17 cellular contexts compared by ENCODE assay signal in the genomic region with DNA sequence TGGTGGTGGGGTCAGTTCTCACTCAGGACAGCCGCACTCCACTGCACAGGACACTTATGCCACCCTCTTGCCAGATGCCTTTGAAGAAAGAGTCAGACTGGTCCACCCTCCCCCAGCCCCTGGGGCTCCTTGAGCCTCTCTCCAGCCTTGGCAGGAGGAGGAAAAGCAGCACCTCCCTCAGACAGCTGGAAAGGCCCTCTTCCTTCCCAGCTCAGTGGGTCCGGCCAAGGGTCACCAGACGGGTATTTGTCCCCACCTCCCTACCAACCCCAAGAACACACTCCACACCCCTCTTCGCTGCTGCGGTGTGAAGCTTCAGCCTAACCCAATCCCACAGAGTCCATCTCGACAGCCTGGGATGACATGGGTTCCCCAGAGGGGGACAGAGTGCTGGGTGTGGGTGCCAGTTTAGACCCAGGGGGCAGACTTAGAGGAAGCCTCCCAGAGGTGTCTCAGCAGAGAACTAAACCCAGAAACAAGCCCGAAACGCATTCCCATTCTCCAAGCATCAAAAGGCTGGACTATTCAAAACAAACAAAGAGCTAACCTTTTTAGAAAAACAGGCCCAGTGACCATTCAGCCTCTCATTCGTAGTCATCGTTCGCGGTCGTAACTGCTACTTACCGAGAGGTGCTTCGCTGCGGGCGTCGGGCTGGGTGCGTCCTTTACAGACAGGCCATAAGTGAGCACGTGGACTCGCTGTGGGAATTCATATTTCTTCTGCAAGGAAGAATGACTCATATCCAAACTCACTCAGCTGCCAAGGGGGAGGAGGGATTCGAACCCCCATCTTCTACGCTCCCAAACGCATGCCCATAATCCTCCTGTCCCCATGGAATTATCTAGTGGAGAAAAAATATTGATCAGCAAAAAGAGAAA. TPM values are rescaled to one million over a fixed set of nuclear protein-coding genes. Genes with fewer than 3 reads are reported as not detected.
A peak's percentile ranks its signal among the peaks of the same experiment; 100 is the strongest.
DNase-seq lines count a peak whose midpoint lies in the region; FAIRE-seq and TF ChIP-seq lines count a peak whose summit lies in the region.
"Had no signal": no experiment of that assay in that cellular context is flagged by ENCODE, and none has a peak within 500 bp of the region (broad histone marks: within the 10 kb centered on the region; RNA-seq: fewer than 3 reads in every experiment).

No MANE protein-coding gene starts in this region.

- H3K4me1 ChIP-seq in ascending aorta (peaks cover 3 to 45% of the 10 kb centered on the region in 2 donors), neuronal stem cell (ENCODE audit: control insufficient read depth in 2 of 2, insufficient read depth in 1 of 2, low read depth in 1 of 2, low read length in 2 of 2) (peaks cover 0 to 5% of the 10 kb centered on the region in 2 donors)

- H3K9me3 ChIP-seq in ascending aorta (no peaks in the 10 kb centered on the region), neuronal stem cell (replicated peaks in 1 of 2; ENCODE audit: control insufficient read depth in 2 of 2, insufficient read depth in 1 of 2, low read depth in 1 of 2, low read length in 2 of 2) (no peaks in the 10 kb centered on the region)

- H3K18ac ChIP-seq in neuronal stem cell (ENCODE audit: low read length) = peak overlapping the region; percentile 68

- no peak overlapping the region for H4K91ac ChIP-seq in neuronal stem cell (ENCODE audit: low read depth, low read length, poor library complexity)

- no peak overlapping the region for H3K4me2 ChIP-seq in neuronal stem cell (ENCODE audit: insufficient read depth, low read length, poor library complexity, severe bottlenecking)

- no peak for FAIRE-seq in GM12892 (lab: Jason Lieb, UNC)

- H3K36me3 ChIP-seq in ascending aorta = no peaks in the 10 kb centered on the region
- no peaks in the 10 kb centered on the region for H3K36me3 ChIP-seq in neuronal stem cell (replicated peaks in 1 of 2; ENCODE audit: control insufficient read depth in 2 of 2, insufficient read depth in 2 of 2, low read length in 2 of 2)
- H3K36me3 ChIP-seq: cardiac muscle cell had no signal

- H2BK12ac ChIP-seq in neuronal stem cell (ENCODE audit: low read length) = no peak overlapping the region

- no peak overlapping the region for H3K14ac ChIP-seq in neuronal stem cell (ENCODE audit: low read length)

- H3K27ac ChIP-seq in ascending aorta (peak overlapping the region; percentile 61 to 72), neuronal stem cell (replicated peaks; ENCODE audit: low read length) (no peak overlapping the region)
- H3K27ac ChIP-seq: cardiac muscle cell had no signal

- no peak overlapping the region for H2BK120ac ChIP-seq in neuronal stem cell (ENCODE audit: low read depth, low read length)

- H3K27me3 ChIP-seq in ascending aorta = no peaks in the 10 kb centered on the region
- peaks cover 0 to 5% (median 0%) of the 10 kb centered on the region in 3 experiments for H3K27me3 ChIP-seq in neuronal stem cell (ENCODE audit: control insufficient read depth in 3 of 3, insufficient read depth in 3 of 3, low read depth in 1 of 3, low read length in 3 of 3)
- H3K27me3 ChIP-seq: cardiac muscle cell had no signal

- H3K4me3 ChIP-seq in ascending aorta (no peak overlapping the region), neuronal stem cell (ENCODE audit: low read length in 2 of 2) (no peak overlapping the region)
- H3K4me3 ChIP-seq: cardiac muscle cell had no signal

- peak overlapping the region; percentile 50 for H2AK5ac ChIP-seq in neuronal stem cell (ENCODE audit: low read depth, low read length)

- H3K23ac ChIP-seq in neuronal stem cell (ENCODE audit: low read depth, low read length, poor library complexity) = no peak overlapping the region

- no peak overlapping the region for H2AFZ ChIP-seq in neuronal stem cell (ENCODE audit: low read length)

- DNase-seq in Daoy (ENCODE audit: low read depth) (peak; percentile 50), ascending aorta (ENCODE audit: low spot score in 2 of 2) (peak in 1 of 2 donors; percentile 57), cardiac septum (ENCODE audit: low spot score) (peak; percentile 76), neuronal stem cell (ENCODE audit: low spot score) (no peak), NCI-H524 treated with DMSO at 0.1 percent for 48 hours (lab: John Stamatoyannopoulos, UW) (no peak), GM12892 (ENCODE audit: insufficient read length) (no peak), NCI-H187 treated with DMSO at 0.1 percent for 48 hours (lab: John Stamatoyannopoulos, UW) (no peak)
- DNase-seq in activated naive CD4-positive, alpha-beta T cell treated with Interleukin-2 at 50 U/mL for 16 hours = no peak
- DNase-seq: activated CD8-positive, alpha-beta T cell treated with anti-CD3 and anti-CD28 coated beads, Interleukin-2, amount 10 ng/mL, durations not matched to agents 7 days and 5 days; activated T-cell treated with anti-CD3 and anti-CD28 coated beads, Interleukin-2, amount 50 U/mL, for 72 hours; glutamatergic neuron; immature natural killer cell; naive thymus-derived CD8-positive, alpha-beta T cell; NCI-H1694; NCI-H510A had no signal

- H3K4ac ChIP-seq in neuronal stem cell (ENCODE audit: low read length) = no peak overlapping the region

- H2BK5ac ChIP-seq in neuronal stem cell (ENCODE audit: low read length) = no peak overlapping the region

- no peaks in the 10 kb centered on the region for H3K79me1 ChIP-seq in neuronal stem cell (ENCODE audit: low read depth, low read length)

- H2BK15ac ChIP-seq in neuronal stem cell (ENCODE audit: low read length) = peak overlapping the region; percentile 54

- no CpG with 5 or more reads among the region's 24 CpGs for WGBS in neuronal stem cell (ENCODE audit: extremely low coverage in 2 of 2, insufficient read length in 2 of 2, insufficient replicate concordance in 1 of 2), 2 donors

- no peak for TF ChIP-seq POLR2A in GM12892 (IDR thresholded peaks at IDR 0.05; ENCODE audit: low read depth, low read length)

- no peak overlapping the region for H4K8ac ChIP-seq in neuronal stem cell (ENCODE audit: low read depth, low read length)

- H3K9ac ChIP-seq in neuronal stem cell (ENCODE audit: low read depth, low read length, poor library complexity) = no peak overlapping the region

- intact Hi-C loops in ascending aorta (cut with DNase I) = no loop called here
- intact Hi-C loops in cardiac septum (cut with DNase I) = no loop called here

- no peak for TF ChIP-seq CTCF in ascending aorta (IDR thresholded peaks at IDR 0.05)

RNA-seq across cellular contexts. Expression of gene ANO1, which starts 57.5 kb away (rescaled TPM):
- total RNA-seq in Daoy (2014; rRNA removed; shearing (Covaris generic)) = 0.86 and 6.0 TPM in 2 replicates
- total RNA-seq in ascending aorta = 244 TPM
- total RNA-seq in cardiac septum = 18.4 TPM
- 0.20 TPM for polyA plus RNA-seq in neuronal stem cell (2013, experiment 1 of 2)
- polyA plus RNA-seq in neuronal stem cell (2013, experiment 2 of 2) = 0.28 TPM
- polyA plus RNA-seq in GM12892 (2012; ENCODE audit: missing spikeins) = 0.28 TPM
- total RNA-seq: activated CD8-positive, alpha-beta T cell treated with anti-CD3 and anti-CD28 coated beads, Interleukin-2, amount 10 ng/mL, durations not matched to agents 7 days and 5 days; activated T-cell treated with anti-CD3 and anti-CD28 coated beads, Interleukin-2, amount 50 U/mL, for 72 hours; naive thymus-derived CD8-positive, alpha-beta T cell had no signal
- polyA plus RNA-seq: CD14-positive monocyte; immature natural killer cell; naive thymus-derived CD8-positive, alpha-beta T cell had no signal

Comparison
In these comparisons a context has a peak if more than half of its experiments do, and no peak if none do; other contexts are left out.
1. DNase-seq: peak in Daoy (single experiment) and cardiac septum (single experiment); none in neuronal stem cell (single experiment), NCI-H524 treated with DMSO at 0.1 percent for 48 hours (single experiment), GM12892 (single experiment), NCI-H187 treated with DMSO at 0.1 percent for 48 hours (single experiment) and activated naive CD4-positive, alpha-beta T cell treated with Interleukin-2 at 50 U/mL for 16 hours (single experiment).
2. RNA of gene ANO1, which starts 57.5 kb away (total RNA-seq): 244 TPM in ascending aorta (single experiment); 18.4 TPM in cardiac septum (single experiment) and 0.86 to 6.0 TPM in Daoy; every median in the first group is over 10 times any median in the second.